In the genomic region with DNA sequence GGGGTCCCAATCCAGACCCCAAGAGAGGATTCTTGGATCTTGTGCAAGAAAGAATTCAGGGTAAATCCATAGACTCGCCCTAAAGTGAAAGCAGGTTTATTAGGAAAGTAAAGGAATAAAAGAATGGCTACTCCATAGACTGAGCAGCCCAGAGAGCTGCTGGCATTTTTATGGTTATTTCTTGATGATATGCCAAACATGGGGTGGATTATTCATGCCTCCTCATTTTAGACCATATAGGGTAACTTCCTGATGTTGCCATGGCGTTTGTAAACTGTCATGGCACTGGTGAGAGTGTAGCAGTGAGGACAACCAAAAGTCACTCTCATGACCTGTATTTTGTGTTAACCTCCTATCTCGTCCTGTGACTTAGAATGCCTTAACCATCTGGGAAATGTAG, we compare ENCODE assay signal across 1 cellular context.
TF ChIP-seq lines count a peak whose summit lies in the region.

No MANE protein-coding gene starts in this region.

TF ChIP-seq in WTC11, 78 proteins besides CTCF, POLR2A, EP300 and RAD21 (continued from another document):
- TF ChIP-seq, protein P1, sequence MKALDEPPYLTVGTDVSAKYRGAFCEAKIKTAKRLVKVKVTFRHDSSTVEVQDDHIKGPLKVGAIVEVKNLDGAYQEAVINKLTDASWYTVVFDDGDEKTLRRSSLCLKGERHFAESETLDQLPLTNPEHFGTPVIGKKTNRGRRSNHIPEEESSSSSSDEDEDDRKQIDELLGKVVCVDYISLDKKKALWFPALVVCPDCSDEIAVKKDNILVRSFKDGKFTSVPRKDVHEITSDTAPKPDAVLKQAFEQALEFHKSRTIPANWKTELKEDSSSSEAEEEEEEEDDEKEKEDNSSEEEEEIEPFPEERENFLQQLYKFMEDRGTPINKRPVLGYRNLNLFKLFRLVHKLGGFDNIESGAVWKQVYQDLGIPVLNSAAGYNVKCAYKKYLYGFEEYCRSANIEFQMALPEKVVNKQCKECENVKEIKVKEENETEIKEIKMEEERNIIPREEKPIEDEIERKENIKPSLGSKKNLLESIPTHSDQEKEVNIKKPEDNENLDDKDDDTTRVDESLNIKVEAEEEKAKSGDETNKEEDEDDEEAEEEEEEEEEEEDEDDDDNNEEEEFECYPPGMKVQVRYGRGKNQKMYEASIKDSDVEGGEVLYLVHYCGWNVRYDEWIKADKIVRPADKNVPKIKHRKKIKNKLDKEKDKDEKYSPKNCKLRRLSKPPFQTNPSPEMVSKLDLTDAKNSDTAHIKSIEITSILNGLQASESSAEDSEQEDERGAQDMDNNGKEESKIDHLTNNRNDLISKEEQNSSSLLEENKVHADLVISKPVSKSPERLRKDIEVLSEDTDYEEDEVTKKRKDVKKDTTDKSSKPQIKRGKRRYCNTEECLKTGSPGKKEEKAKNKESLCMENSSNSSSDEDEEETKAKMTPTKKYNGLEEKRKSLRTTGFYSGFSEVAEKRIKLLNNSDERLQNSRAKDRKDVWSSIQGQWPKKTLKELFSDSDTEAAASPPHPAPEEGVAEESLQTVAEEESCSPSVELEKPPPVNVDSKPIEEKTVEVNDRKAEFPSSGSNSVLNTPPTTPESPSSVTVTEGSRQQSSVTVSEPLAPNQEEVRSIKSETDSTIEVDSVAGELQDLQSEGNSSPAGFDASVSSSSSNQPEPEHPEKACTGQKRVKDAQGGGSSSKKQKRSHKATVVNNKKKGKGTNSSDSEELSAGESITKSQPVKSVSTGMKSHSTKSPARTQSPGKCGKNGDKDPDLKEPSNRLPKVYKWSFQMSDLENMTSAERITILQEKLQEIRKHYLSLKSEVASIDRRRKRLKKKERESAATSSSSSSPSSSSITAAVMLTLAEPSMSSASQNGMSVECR (CRISPR knock-in tag; IDR thresholded peaks at IDR 0.05; ENCODE audit: borderline replicate concordance), result no peak
- TF ChIP-seq RORB (CRISPR knock-in tag; IDR thresholded peaks at IDR 0.05), result no peak
- TF ChIP-seq MXD4 (CRISPR knock-in tag; IDR thresholded peaks at IDR 0.05; ENCODE audit: borderline replicate concordance), result no peak
- no peak for TF ChIP-seq FOXP4 (CRISPR knock-in tag; IDR thresholded peaks at IDR 0.05)
- no peak for TF ChIP-seq FOXK1 (CRISPR knock-in tag; IDR thresholded peaks at IDR 0.05)
- TF ChIP-seq E2F5 (CRISPR knock-in tag; IDR thresholded peaks at IDR 0.05), result no peak
- TF ChIP-seq MAX (CRISPR knock-in tag; IDR thresholded peaks at IDR 0.05), result no peak
- TF ChIP-seq ZNF219 (CRISPR knock-in tag; IDR thresholded peaks at IDR 0.05; ENCODE audit: borderline replicate concordance), result no peak
- TF ChIP-seq TP53 (CRISPR knock-in tag; IDR thresholded peaks at IDR 0.05), result no peak
- no peak for TF ChIP-seq GABPB1 (CRISPR knock-in tag; IDR thresholded peaks at IDR 0.05)
